ENCODE assay signal across 18 cellular contexts in the genomic region with DNA sequence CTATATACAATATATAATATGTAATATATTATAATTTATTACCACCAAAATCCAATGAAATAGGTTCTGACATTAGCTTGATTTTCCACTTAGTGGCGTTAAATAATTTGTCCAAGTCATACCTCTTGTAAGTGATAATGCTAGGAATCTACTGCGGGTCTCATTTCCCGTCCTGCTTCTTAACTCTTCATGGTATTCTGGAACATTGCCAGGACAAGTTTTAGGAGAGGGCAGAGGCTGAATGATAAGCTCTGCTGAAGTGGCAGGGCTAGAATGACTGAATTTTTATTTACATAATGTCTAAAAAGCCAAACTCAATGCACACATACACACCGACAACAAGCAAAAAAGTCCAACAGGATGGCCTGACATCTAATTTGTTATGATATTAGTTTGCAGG.
"Had no signal": no experiment of that assay in that cellular context is flagged by ENCODE, and none has a peak within 500 bp of the region (broad histone marks: within the 10 kb centered on the region; RNA-seq: fewer than 3 reads in every experiment).

No MANE protein-coding gene starts in this region.

- DNase-seq: activated CD4-positive, alpha-beta T cell treated with anti-CD3 and anti-CD28 coated beads, Interleukin-2, amount 10 ng/mL, durations not matched to agents 7 days and 5 days; activated CD4-positive, CD25-positive, alpha-beta regulatory T cell; activated CD8-positive, alpha-beta memory T cell treated with anti-CD3 and anti-CD28 coated beads, Interleukin-2, amount 50 U/mL, for 48 hours; activated gamma-delta T cell treated with Interleukin-2 at 50 U/mL for 16 hours; activated naive CD8-positive, alpha-beta T cell treated with anti-CD3 and anti-CD28 coated beads, Interleukin-2, amount 10 ng/mL, durations not matched to agents 7 days and 5 days; anterior cingulate cortex; brain microvascular endothelial cell; cortex of kidney; effector CD8-positive, alpha-beta T cell; esophagus squamous epithelium; hypothalamus; left ventricle myocardium superior; mucosa of descending colon; naive thymus-derived CD4-positive, alpha-beta T cell; ovary; sigmoid colon; stimulated activated CD4-positive, alpha-beta T cell treated with anti-CD3 and anti-CD28 coated beads, Interleukin-1b, Interleukin-23, amount 100 ng/mL, for 48 hours had no signal

- ATAC-seq: left ventricle myocardium superior; mucosa of descending colon; naive thymus-derived CD4-positive, alpha-beta T cell; stimulated activated effector memory CD8-positive, alpha-beta T cell treated with anti-CD3 and anti-CD28 coated beads, Interleukin-12 subunit alpha, Interleukin-12 subunit beta, amount 100 ng/mL, for 72 hours had no signal
